In genomic region chr19:55276720-55277430, GRCh38 we compare ENCODE assay signal across 16 cellular contexts. TPM values are rescaled to one million over a fixed set of nuclear protein-coding genes. Genes with fewer than 3 reads are reported as not detected.
DNase-seq lines count a peak whose midpoint lies in the region; ATAC-seq, FAIRE-seq and TF ChIP-seq lines count a peak whose summit lies in the region.
"Had no signal": no experiment of that assay in that cellular context is flagged by ENCODE, and none has a peak within 500 bp of the region (broad histone marks: within the 10 kb centered on the region; RNA-seq: fewer than 3 reads in every experiment).

No MANE protein-coding gene starts in this region.

- DNase-seq in activated T-cell treated with anti-CD3 and anti-CD28 coated beads, Interleukin-2, amount 50 U/mL, for 72 hours: no peak
- DNase-seq in activated T-cell treated with anti-CD3 and anti-CD28 coated beads, Interleukin-2, amount 50 U/mL, for 1 hour: no peak
- DNase-seq in astrocyte (ENCODE audit: low read depth) (no peak), WTC11 (ENCODE audit: low spot score) (no peak)
- no peak for DNase-seq in stimulated activated effector memory CD8-positive, alpha-beta T cell treated with anti-CD3 and anti-CD28 coated beads, Interleukin-12 subunit alpha, Interleukin-12 subunit beta, amount 100 ng/mL, for 72 hours (ENCODE audit: low spot score in 2 of 2)
- DNase-seq in stimulated activated CD4-positive, alpha-beta T cell treated with anti-CD3 and anti-CD28 coated beads, Interleukin-4, amount 100 ng/mL, for 24 hours: no peak
- DNase-seq: activated gamma-delta T cell treated with Interleukin-2 at 50 U/mL for 16 hours, gastrocnemius medialis, upper lobe of right lung had no signal

- H4K20me1 ChIP-seq in astrocyte (ENCODE audit: insufficient read depth, low read length): no peaks in the 10 kb centered on the region

- H3K27ac ChIP-seq in astrocyte (ENCODE audit: low read depth, low read length): no peak overlapping the region
- H3K27ac ChIP-seq: coronary artery, gastrocnemius medialis, left lung, upper lobe of right lung had no signal

- peak overlapping the region; percentile 79 for H3K27ac Mint-ChIP-seq in activated T-cell treated with anti-CD3 and anti-CD28 coated beads, Interleukin-2, amount 50 U/mL, for 72 hours
- peak overlapping the region; percentile 55 for H3K27ac Mint-ChIP-seq in astrocyte (ENCODE audit: unreplicated experiment)
- peak overlapping the region; percentile 92 for H3K27ac Mint-ChIP-seq in stimulated activated effector memory CD8-positive, alpha-beta T cell treated with anti-CD3 and anti-CD28 coated beads, Interleukin-12 subunit alpha, Interleukin-12 subunit beta, amount 100 ng/mL, for 72 hours
- no peak overlapping the region for H3K27ac Mint-ChIP-seq in WTC11

- CTCF ChIA-PET in WTC11 (lab: Charles Lee): interaction anchor here (0.9 kb wide), 1 partner anchor 116 kb away, joined by 3 read pairs; no protein-coding TSS in a partner anchor

- H3K79me2 ChIP-seq in astrocyte (ENCODE audit: insufficient read depth, low read length): peaks cover 3% of the 10 kb centered on the region

- no peak for FAIRE-seq in astrocyte (lab: Jason Lieb, UNC)
- FAIRE-seq: TTC549 had no signal

- H3K9me3 ChIP-seq in astrocyte (ENCODE audit: insufficient read depth, low read depth, low read length): no peaks in the 10 kb centered on the region
- H3K9me3 ChIP-seq: gastrocnemius medialis, left lung, upper lobe of right lung had no signal

- no peaks in the 10 kb centered on the region for H3K36me3 ChIP-seq in astrocyte (ENCODE audit: insufficient read depth, low read length)

- H2AFZ ChIP-seq in astrocyte (ENCODE audit: low read depth, low read length): no peak overlapping the region

- TF ChIP-seq CTCF in astrocyte (IDR thresholded peaks at IDR 0.05; ENCODE audit: insufficient read depth, low read depth, low read length) (no peak), WTC11 (IDR thresholded peaks at IDR 0.05) (no peak)

- peaks cover 8 to 14% of the 10 kb centered on the region in 2 donors for H3K36me3 Mint-ChIP-seq in activated T-cell treated with anti-CD3 and anti-CD28 coated beads, Interleukin-2, amount 50 U/mL, for 72 hours (ENCODE audit: insufficient read depth in 2 of 2)
- H3K36me3 Mint-ChIP-seq in astrocyte (ENCODE audit: low read depth, unreplicated experiment) (peaks cover 15% of the 10 kb centered on the region), WTC11 (peaks cover 7% of the 10 kb centered on the region)
- H3K36me3 Mint-ChIP-seq in stimulated activated effector memory CD8-positive, alpha-beta T cell treated with anti-CD3 and anti-CD28 coated beads, Interleukin-12 subunit alpha, Interleukin-12 subunit beta, amount 100 ng/mL, for 72 hours: peaks cover 54% of the 10 kb centered on the region

- H3K4me2 ChIP-seq in astrocyte (ENCODE audit: low read length): no peak overlapping the region

- no peak overlapping the region for H3K4me3 ChIP-seq in astrocyte (ENCODE audit: insufficient read depth, low read depth, low read length)
- H3K4me3 ChIP-seq: coronary artery, gastrocnemius medialis, left lung, upper lobe of right lung had no signal

- no peak for ATAC-seq in activated T-cell treated with anti-CD3 and anti-CD28 coated beads, Interleukin-2, amount 50 U/mL, for 72 hours (replicated peaks in 1 of 2)
- ATAC-seq in HG03460 (IDR thresholded peaks at IDR 0.05; ENCODE audit: unreplicated experiment) (peak; percentile 10), WTC11 (no peak), HG02759 (IDR thresholded peaks at IDR 0.05; ENCODE audit: unreplicated experiment) (no peak)
- ATAC-seq in stimulated activated effector memory CD8-positive, alpha-beta T cell treated with anti-CD3 and anti-CD28 coated beads, Interleukin-12 subunit alpha, Interleukin-12 subunit beta, amount 100 ng/mL, for 72 hours: no peak
- ATAC-seq: gastrocnemius medialis, left lung, upper lobe of right lung had no signal

- no peaks in the 10 kb centered on the region for H3K27me3 Mint-ChIP-seq in activated T-cell treated with anti-CD3 and anti-CD28 coated beads, Interleukin-2, amount 50 U/mL, for 72 hours (ENCODE audit: low read depth)
- H3K27me3 Mint-ChIP-seq in astrocyte (ENCODE audit: low read depth, unreplicated experiment) (no peaks in the 10 kb centered on the region), WTC11 (ENCODE audit: low read depth) (no peaks in the 10 kb centered on the region)

- H3K4me3 Mint-ChIP-seq in activated T-cell treated with anti-CD3 and anti-CD28 coated beads, Interleukin-2, amount 50 U/mL, for 72 hours: peak overlapping the region; percentile 20 to 45
- H3K4me3 Mint-ChIP-seq in astrocyte (ENCODE audit: unreplicated experiment) (no peak overlapping the region), WTC11 (no peak overlapping the region)
- H3K4me3 Mint-ChIP-seq in stimulated activated effector memory CD8-positive, alpha-beta T cell treated with anti-CD3 and anti-CD28 coated beads, Interleukin-12 subunit alpha, Interleukin-12 subunit beta, amount 100 ng/mL, for 72 hours: peak overlapping the region; percentile 100

- POLR2A ChIA-PET in WTC11 (lab: Charles Lee): no interaction called here

- no peaks in the 10 kb centered on the region for H3K9me3 Mint-ChIP-seq in activated T-cell treated with anti-CD3 and anti-CD28 coated beads, Interleukin-2, amount 50 U/mL, for 72 hours
- H3K9me3 Mint-ChIP-seq in astrocyte (ENCODE audit: unreplicated experiment) (no peaks in the 10 kb centered on the region), WTC11 (no peaks in the 10 kb centered on the region)
- H3K9me3 Mint-ChIP-seq in stimulated activated effector memory CD8-positive, alpha-beta T cell treated with anti-CD3 and anti-CD28 coated beads, Interleukin-12 subunit alpha, Interleukin-12 subunit beta, amount 100 ng/mL, for 72 hours: no peaks in the 10 kb centered on the region

- peaks cover 3% of the 10 kb centered on the region for H3K4me1 ChIP-seq in astrocyte (ENCODE audit: insufficient read depth, low read length)

- peaks cover 45% of the 10 kb centered on the region for H3K4me1 Mint-ChIP-seq in activated T-cell treated with anti-CD3 and anti-CD28 coated beads, Interleukin-2, amount 50 U/mL, for 72 hours (ENCODE audit: low read depth)
- H3K4me1 Mint-ChIP-seq in astrocyte (ENCODE audit: low read depth, unreplicated experiment): no peaks in the 10 kb centered on the region
- H3K4me1 Mint-ChIP-seq in stimulated activated effector memory CD8-positive, alpha-beta T cell treated with anti-CD3 and anti-CD28 coated beads, Interleukin-12 subunit alpha, Interleukin-12 subunit beta, amount 100 ng/mL, for 72 hours: peaks cover 45% of the 10 kb centered on the region
- H3K4me1 Mint-ChIP-seq in WTC11: peaks cover 14% of the 10 kb centered on the region

- no peak overlapping the region for H3K9ac ChIP-seq in astrocyte (ENCODE audit: low read length)

- H3K27me3 ChIP-seq in astrocyte (ENCODE audit: insufficient read depth, low read length): no peaks in the 10 kb centered on the region
- H3K27me3 ChIP-seq: gastrocnemius medialis, left lung, upper lobe of right lung had no signal

TF ChIP-seq in WTC11, 78 proteins besides CTCF, POLR2A, EP300 and RAD21 (continues in another document):
- TF ChIP-seq TEAD4 (CRISPR knock-in tag; IDR thresholded peaks at IDR 0.05) (no peak), HMGXB4 (CRISPR knock-in tag; IDR thresholded peaks at IDR 0.05) (no peak), FOXJ3 (CRISPR knock-in tag; IDR thresholded peaks at IDR 0.05; ENCODE audit: borderline replicate concordance) (no peak), NR3C1 (CRISPR knock-in tag; conservative IDR thresholded peaks at IDR 0.05; ENCODE audit: low read depth) (no peak), GTF2I (CRISPR knock-in tag; conservative IDR thresholded peaks at IDR 0.05) (no peak)

RNA-seq across cellular contexts. Expression of gene HSPBP1, which starts 3.0 kb away (rescaled TPM):
- total RNA-seq in activated T-cell treated with anti-CD3 and anti-CD28 coated beads, Interleukin-2, amount 50 U/mL, for 72 hours: 10 to 100 TPM; 23.9 to 31.1 TPM
- total RNA-seq in astrocyte (34.8 and 39.8 TPM in 2 replicates), WTC11 (2021) (57.1 to 65.2 TPM (median 60.9 TPM) in 3 replicates)

RNA-seq across cellular contexts. Expression of gene BRSK1, which starts 6.9 kb away (rescaled TPM):
- 10 to 100 TPM; 13.0 to 19.6 TPM for total RNA-seq in activated T-cell treated with anti-CD3 and anti-CD28 coated beads, Interleukin-2, amount 50 U/mL, for 72 hours
- 17.6 and 18.8 TPM in 2 replicates for total RNA-seq in astrocyte
- total RNA-seq in WTC11 (2021): 49.2 to 52.4 TPM (median 49.7 TPM) in 3 replicates
- total RNA-seq: gastrocnemius medialis had no signal

RNA-seq across cellular contexts. Expression of gene PPP6R1, which starts 18.1 kb away (rescaled TPM):
- total RNA-seq in activated T-cell treated with anti-CD3 and anti-CD28 coated beads, Interleukin-2, amount 50 U/mL, for 72 hours: 100 to 1,000 TPM; 177 to 202 TPM
- total RNA-seq in astrocyte (73.8 and 75.2 TPM in 2 replicates), WTC11 (2021) (78.4 to 91.8 TPM (median 83.2 TPM) in 3 replicates)

RNA-seq across cellular contexts. Expression of gene TMEM150B, which starts 48.3 kb away (rescaled TPM):
- total RNA-seq in activated T-cell treated with anti-CD3 and anti-CD28 coated beads, Interleukin-2, amount 50 U/mL, for 72 hours: not detected
- total RNA-seq in astrocyte (not detected in 2 replicates), WTC11 (2021) (0.44 to 0.50 TPM in 2 of 3 replicates, not detected in the other)
- total RNA-seq: Daoy, HT1080 had no signal

RNA-seq across cellular contexts. Expression of gene TMEM86B, which starts 48.3 kb away (rescaled TPM):
- 10 to 100 TPM in 1 of 2 donors, 1 to 10 TPM in 1; 8.5 to 12.8 TPM for total RNA-seq in activated T-cell treated with anti-CD3 and anti-CD28 coated beads, Interleukin-2, amount 50 U/mL, for 72 hours
- total RNA-seq in astrocyte (2.7 and 3.9 TPM in 2 replicates), WTC11 (2021) (3.5 to 4.2 TPM (median 4.1 TPM) in 3 replicates)

Comparison
In these comparisons a context has a peak if more than half of its experiments do, and no peak if none do; other contexts are left out.
1. H3K4me3 Mint-ChIP-seq: peak in activated T-cell treated with anti-CD3 and anti-CD28 coated beads, Interleukin-2, amount 50 U/mL, for 72 hours (2 of 2) and stimulated activated effector memory CD8-positive, alpha-beta T cell treated with anti-CD3 and anti-CD28 coated beads, Interleukin-12 subunit alpha, Interleukin-12 subunit beta, amount 100 ng/mL, for 72 hours (single experiment); none in astrocyte (single experiment) and WTC11 (single experiment).